Comparison of ENCODE assay signal across 1 cellular context in the genomic region with DNA sequence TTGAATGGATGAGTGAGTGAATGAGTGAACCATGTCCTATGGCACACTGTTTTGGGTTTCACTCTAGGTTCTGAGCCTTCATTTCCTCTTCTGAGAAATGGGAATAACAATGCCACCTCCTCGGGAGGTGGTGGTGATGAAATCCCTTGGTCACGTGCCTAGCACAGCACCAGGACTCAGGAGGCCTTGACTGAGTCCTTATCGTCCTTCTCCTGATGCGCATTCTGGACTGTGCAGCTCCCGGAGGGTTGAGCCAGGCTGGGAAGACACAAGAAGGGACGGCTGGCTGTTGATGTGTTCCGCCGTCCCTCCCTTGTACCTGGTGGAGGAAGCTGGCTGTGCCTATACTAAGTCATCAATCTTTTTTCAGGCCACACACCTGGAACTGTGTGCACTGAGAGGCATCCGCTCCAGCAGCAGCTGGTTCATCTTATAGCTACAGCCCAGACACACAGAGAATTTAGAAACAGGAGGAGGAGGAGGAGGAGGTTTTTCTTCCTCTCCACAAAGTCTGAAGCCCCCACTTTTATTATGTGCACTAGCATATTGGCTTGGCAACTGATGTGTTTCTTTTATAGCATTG.
TF ChIP-seq lines count a peak whose summit lies in the region.

No MANE protein-coding gene starts in this region.

TF ChIP-seq in K562, 482 proteins besides CTCF, POLR2A, EP300 and RAD21 (continued from another document):
- TF ChIP-seq, protein P1, sequence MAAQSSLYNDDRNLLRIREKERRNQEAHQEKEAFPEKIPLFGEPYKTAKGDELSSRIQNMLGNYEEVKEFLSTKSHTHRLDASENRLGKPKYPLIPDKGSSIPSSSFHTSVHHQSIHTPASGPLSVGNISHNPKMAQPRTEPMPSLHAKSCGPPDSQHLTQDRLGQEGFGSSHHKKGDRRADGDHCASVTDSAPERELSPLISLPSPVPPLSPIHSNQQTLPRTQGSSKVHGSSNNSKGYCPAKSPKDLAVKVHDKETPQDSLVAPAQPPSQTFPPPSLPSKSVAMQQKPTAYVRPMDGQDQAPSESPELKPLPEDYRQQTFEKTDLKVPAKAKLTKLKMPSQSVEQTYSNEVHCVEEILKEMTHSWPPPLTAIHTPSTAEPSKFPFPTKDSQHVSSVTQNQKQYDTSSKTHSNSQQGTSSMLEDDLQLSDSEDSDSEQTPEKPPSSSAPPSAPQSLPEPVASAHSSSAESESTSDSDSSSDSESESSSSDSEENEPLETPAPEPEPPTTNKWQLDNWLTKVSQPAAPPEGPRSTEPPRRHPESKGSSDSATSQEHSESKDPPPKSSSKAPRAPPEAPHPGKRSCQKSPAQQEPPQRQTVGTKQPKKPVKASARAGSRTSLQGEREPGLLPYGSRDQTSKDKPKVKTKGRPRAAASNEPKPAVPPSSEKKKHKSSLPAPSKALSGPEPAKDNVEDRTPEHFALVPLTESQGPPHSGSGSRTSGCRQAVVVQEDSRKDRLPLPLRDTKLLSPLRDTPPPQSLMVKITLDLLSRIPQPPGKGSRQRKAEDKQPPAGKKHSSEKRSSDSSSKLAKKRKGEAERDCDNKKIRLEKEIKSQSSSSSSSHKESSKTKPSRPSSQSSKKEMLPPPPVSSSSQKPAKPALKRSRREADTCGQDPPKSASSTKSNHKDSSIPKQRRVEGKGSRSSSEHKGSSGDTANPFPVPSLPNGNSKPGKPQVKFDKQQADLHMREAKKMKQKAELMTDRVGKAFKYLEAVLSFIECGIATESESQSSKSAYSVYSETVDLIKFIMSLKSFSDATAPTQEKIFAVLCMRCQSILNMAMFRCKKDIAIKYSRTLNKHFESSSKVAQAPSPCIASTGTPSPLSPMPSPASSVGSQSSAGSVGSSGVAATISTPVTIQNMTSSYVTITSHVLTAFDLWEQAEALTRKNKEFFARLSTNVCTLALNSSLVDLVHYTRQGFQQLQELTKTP (IDR thresholded peaks at IDR 0.05; ENCODE audit: low read depth in 1 of 2, partially characterized antibody in 2 of 2), result no peak
- TF ChIP-seq, protein P2, sequence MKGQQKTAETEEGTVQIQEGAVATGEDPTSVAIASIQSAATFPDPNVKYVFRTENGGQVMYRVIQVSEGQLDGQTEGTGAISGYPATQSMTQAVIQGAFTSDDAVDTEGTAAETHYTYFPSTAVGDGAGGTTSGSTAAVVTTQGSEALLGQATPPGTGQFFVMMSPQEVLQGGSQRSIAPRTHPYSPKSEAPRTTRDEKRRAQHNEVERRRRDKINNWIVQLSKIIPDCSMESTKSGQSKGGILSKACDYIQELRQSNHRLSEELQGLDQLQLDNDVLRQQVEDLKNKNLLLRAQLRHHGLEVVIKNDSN (CRISPR knock-in tag; IDR thresholded peaks at IDR 0.05), result no peak
- TF ChIP-seq TFAM (CRISPR knock-in tag; conservative IDR thresholded peaks at IDR 0.05) (no peak), ZSCAN29 (IDR thresholded peaks at IDR 0.05) (no peak), ZBTB34 (CRISPR knock-in tag; IDR thresholded peaks at IDR 0.05) (no peak), TFE3 (CRISPR knock-in tag; IDR thresholded peaks at IDR 0.05) (peak; percentile 59), HDAC3 (IDR thresholded peaks at IDR 0.05; ENCODE audit: borderline replicate concordance, partially characterized antibody) (no peak), U2AF1 (optimal IDR thresholded peaks at IDR 0.05; ENCODE audit: low read depth, low read length) (no peak), U2AF2 (optimal IDR thresholded peaks at IDR 0.05; ENCODE audit: low read depth, low read length) (no peak), ZBTB1 (CRISPR knock-in tag; IDR thresholded peaks at IDR 0.05; ENCODE audit: borderline replicate concordance, low read depth) (no peak), JUN (IDR thresholded peaks at IDR 0.05; ENCODE audit: borderline replicate concordance, low read depth, low read length) (no peak), JUN (CRISPR knock-in tag; IDR thresholded peaks at IDR 0.05; ENCODE audit: borderline replicate concordance) (no peak), FOS (IDR thresholded peaks at IDR 0.05; ENCODE audit: extremely low read depth, insufficient read length) (no peak), NR1H2 (CRISPR knock-in tag; IDR thresholded peaks at IDR 0.05) (no peak), ATF3 (IDR thresholded peaks at IDR 0.05) (0 out of 2 replicates have a peak, but pooled peaks have one; percentile 15), ATF3 (CRISPR knock-in tag; conservative IDR thresholded peaks at IDR 0.05) (no peak), PRMT5 (CRISPR knock-in tag; IDR thresholded peaks at IDR 0.05) (no peak), EGR1 (conservative IDR thresholded peaks at IDR 0.05) (no peak), POLR3G (IDR thresholded peaks at IDR 0.05; ENCODE audit: extremely low read depth, insufficient read length, insufficient replicate concordance) (no peak), HMGXB4 (CRISPR knock-in tag; IDR thresholded peaks at IDR 0.05) (no peak), ZNF75A (CRISPR knock-in tag; IDR thresholded peaks at IDR 0.05) (no peak), POLR2H (tag; IDR thresholded peaks at IDR 0.05; ENCODE audit: low read depth) (no peak)
- TF ChIP-seq, protein P3, sequence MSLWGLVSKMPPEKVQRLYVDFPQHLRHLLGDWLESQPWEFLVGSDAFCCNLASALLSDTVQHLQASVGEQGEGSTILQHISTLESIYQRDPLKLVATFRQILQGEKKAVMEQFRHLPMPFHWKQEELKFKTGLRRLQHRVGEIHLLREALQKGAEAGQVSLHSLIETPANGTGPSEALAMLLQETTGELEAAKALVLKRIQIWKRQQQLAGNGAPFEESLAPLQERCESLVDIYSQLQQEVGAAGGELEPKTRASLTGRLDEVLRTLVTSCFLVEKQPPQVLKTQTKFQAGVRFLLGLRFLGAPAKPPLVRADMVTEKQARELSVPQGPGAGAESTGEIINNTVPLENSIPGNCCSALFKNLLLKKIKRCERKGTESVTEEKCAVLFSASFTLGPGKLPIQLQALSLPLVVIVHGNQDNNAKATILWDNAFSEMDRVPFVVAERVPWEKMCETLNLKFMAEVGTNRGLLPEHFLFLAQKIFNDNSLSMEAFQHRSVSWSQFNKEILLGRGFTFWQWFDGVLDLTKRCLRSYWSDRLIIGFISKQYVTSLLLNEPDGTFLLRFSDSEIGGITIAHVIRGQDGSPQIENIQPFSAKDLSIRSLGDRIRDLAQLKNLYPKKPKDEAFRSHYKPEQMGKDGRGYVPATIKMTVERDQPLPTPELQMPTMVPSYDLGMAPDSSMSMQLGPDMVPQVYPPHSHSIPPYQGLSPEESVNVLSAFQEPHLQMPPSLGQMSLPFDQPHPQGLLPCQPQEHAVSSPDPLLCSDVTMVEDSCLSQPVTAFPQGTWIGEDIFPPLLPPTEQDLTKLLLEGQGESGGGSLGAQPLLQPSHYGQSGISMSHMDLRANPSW (CRISPR knock-in tag; IDR thresholded peaks at IDR 0.05), result no peak
- TF ChIP-seq, protein P4, sequence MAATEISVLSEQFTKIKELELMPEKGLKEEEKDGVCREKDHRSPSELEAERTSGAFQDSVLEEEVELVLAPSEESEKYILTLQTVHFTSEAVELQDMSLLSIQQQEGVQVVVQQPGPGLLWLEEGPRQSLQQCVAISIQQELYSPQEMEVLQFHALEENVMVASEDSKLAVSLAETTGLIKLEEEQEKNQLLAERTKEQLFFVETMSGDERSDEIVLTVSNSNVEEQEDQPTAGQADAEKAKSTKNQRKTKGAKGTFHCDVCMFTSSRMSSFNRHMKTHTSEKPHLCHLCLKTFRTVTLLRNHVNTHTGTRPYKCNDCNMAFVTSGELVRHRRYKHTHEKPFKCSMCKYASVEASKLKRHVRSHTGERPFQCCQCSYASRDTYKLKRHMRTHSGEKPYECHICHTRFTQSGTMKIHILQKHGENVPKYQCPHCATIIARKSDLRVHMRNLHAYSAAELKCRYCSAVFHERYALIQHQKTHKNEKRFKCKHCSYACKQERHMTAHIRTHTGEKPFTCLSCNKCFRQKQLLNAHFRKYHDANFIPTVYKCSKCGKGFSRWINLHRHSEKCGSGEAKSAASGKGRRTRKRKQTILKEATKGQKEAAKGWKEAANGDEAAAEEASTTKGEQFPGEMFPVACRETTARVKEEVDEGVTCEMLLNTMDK (IDR thresholded peaks at IDR 0.05; ENCODE audit: borderline replicate concordance, insufficient read depth, low read depth, low read length, poor library complexity, severe bottlenecking), result no peak
